ENCODE assay signal across 1 cellular context in genomic region chr11:48109046-48109666, GRCh38.
TF ChIP-seq lines count a peak whose summit lies in the region.

No MANE protein-coding gene starts in this region.

TF ChIP-seq in GM23338, 12 proteins besides CTCF, POLR2A, EP300 and RAD21 (continued from another document):
- TF ChIP-seq ZNF462 (CRISPR knock-in tag; IDR thresholded peaks at IDR 0.05) (no peak), POLR2AphosphoS5 (IDR thresholded peaks at IDR 0.05; ENCODE audit: low read depth) (no peak), EZH2phosphoT487 (IDR thresholded peaks at IDR 0.05; ENCODE audit: unreplicated experiment) (no peak)
